In the genomic region with DNA sequence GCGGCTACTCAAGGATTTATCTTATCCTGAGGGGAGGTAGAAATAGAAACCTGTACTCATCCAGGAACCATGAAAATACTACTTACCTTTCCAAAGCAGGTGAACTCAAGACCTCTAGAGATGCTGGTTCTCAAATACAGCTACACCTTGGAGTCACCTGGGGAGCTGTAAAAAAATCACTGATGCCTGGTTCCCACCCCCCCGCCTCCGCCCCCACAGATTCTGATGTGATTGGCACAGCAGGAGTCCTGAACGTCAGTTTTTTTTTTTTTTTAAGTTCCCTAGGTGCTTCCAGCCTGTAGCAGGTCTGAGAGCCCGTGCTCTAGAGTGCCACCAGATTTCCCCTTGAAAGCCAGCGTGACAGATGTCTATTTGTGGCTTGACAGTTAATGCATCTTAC, we compare ENCODE assay signal across 23 cellular contexts.
A peak's percentile ranks its signal among the peaks of the same experiment; 100 is the strongest.
DNase-seq lines count a peak whose midpoint lies in the region; ATAC-seq and TF ChIP-seq lines count a peak whose summit lies in the region.
"Had no signal": no experiment of that assay in that cellular context is flagged by ENCODE, and none has a peak within 500 bp of the region (broad histone marks: within the 10 kb centered on the region; RNA-seq: fewer than 3 reads in every experiment).

No MANE protein-coding gene starts in this region.

- no peaks in the 10 kb centered on the region for H3K9me3 ChIP-seq in gastrocnemius medialis
- H3K9me3 ChIP-seq: A549, Caco-2 had no signal

- no peak for TF ChIP-seq POLR2A in gastrocnemius medialis (IDR thresholded peaks at IDR 0.05)

- H3K36me3 ChIP-seq in gastrocnemius medialis: no peaks in the 10 kb centered on the region

- H3K27ac ChIP-seq in caudate nucleus (ENCODE audit: low read depth, low read length) (peak overlapping the region; percentile 26), gastrocnemius medialis (no peak overlapping the region)
- H3K27ac ChIP-seq: A549, SK-N-MC had no signal

- H3K27me3 ChIP-seq in gastrocnemius medialis: no peaks in the 10 kb centered on the region

- DNase-seq in COR-L47 (lab: John Stamatoyannopoulos, UW) (peak; percentile 85), NCI-H128 (lab: John Stamatoyannopoulos, UW; ENCODE audit: unreplicated experiment) (peak; percentile 52), NCI-H2227 (lab: John Stamatoyannopoulos, UW; ENCODE audit: unreplicated experiment) (peak; percentile 45), caudate nucleus (lab: John Stamatoyannopoulos, UW) (peak in 26 of 61 donors; percentile 9 to 83 (median 42)), SHP77 treated with DMSO at 0.1 percent for 48 hours (lab: John Stamatoyannopoulos, UW) (no peak), NCI-H2081 treated with DMSO at 0.1 percent for 48 hours (lab: John Stamatoyannopoulos, UW) (no peak), gastrocnemius medialis (no peak)
- DNase-seq: activated CD4-positive, alpha-beta T cell treated with anti-CD3 and anti-CD28 coated beads, Interleukin-2, amount 50 U/mL, for 1 hour; Caco-2; effector CD4-positive, alpha-beta T cell; erythroblast; foreskin fibroblast; hippocampal formation; left ventricle myocardium superior; midbrain; posterior cingulate gyrus; T-helper 2 cell; trophoblast cell had no signal

- intact Hi-C loops in gastrocnemius medialis (cut with DNase I; ENCODE audit: low total_unique reads): no loop called here

- H3K4me3 ChIP-seq in gastrocnemius medialis: no peak overlapping the region
- H3K4me3 ChIP-seq: A549, SK-N-MC had no signal

- no peaks in the 10 kb centered on the region for H3K4me1 ChIP-seq in gastrocnemius medialis
- H3K4me1 ChIP-seq: A549, Caco-2 had no signal

- no peak for TF ChIP-seq CTCF in gastrocnemius medialis (IDR thresholded peaks at IDR 0.05 in 4 of 5, conservative IDR thresholded peaks at IDR 0.05 in 1 of 5)

- in situ Hi-C loops in gastrocnemius medialis (cut with MboI; ENCODE audit: low sequenced_read_pairs in 4 of 4): no loop called here

- ATAC-seq in GM18858 (IDR thresholded peaks at IDR 0.05; ENCODE audit: unreplicated experiment): no peak
- ATAC-seq in gastrocnemius medialis: no peak
- ATAC-seq: A549; activated T-helper 17 cell treated with anti-CD3 and anti-CD28 coated beads, Interleukin-2, amount 50 U/mL, for 72 hours; HCT116; left ventricle myocardium superior had no signal

Comparison
In these comparisons a context has a peak if more than half of its experiments do, and no peak if none do; other contexts are left out.
1. DNase-seq: peak in COR-L47 (single experiment), NCI-H128 (single experiment) and NCI-H2227 (single experiment); none in SHP77 treated with DMSO at 0.1 percent for 48 hours (single experiment), NCI-H2081 treated with DMSO at 0.1 percent for 48 hours (single experiment) and gastrocnemius medialis (0 of 2).